In genomic region chr18:53909668-53910067, GRCh38 we compare ENCODE assay signal across 2 cellular contexts.
TF ChIP-seq lines count a peak whose summit lies in the region.

No MANE protein-coding gene starts in this region.

TF ChIP-seq in IMR-90, 13 proteins besides CTCF, POLR2A, EP300 and RAD21 (continued from another document):
- TF ChIP-seq RCOR1 (IDR thresholded peaks at IDR 0.05; ENCODE audit: insufficient replicate concordance, low read length) (no peak), CEBPB (IDR thresholded peaks at IDR 0.05; ENCODE audit: low read depth, low read length) (no peak), MXI1 (IDR thresholded peaks at IDR 0.05; ENCODE audit: borderline replicate concordance, low read depth, low read length) (no peak), USF2 (IDR thresholded peaks at IDR 0.05; ENCODE audit: low read depth, low read length) (no peak), NFE2L2 (IDR thresholded peaks at IDR 0.05; ENCODE audit: low read depth, low read length) (no peak), MAFK (IDR thresholded peaks at IDR 0.05; ENCODE audit: low read depth, low read length) (no peak), RFX5 (IDR thresholded peaks at IDR 0.05; ENCODE audit: low read depth, low read length) (no peak)
- TF ChIP-seq, protein P1, sequence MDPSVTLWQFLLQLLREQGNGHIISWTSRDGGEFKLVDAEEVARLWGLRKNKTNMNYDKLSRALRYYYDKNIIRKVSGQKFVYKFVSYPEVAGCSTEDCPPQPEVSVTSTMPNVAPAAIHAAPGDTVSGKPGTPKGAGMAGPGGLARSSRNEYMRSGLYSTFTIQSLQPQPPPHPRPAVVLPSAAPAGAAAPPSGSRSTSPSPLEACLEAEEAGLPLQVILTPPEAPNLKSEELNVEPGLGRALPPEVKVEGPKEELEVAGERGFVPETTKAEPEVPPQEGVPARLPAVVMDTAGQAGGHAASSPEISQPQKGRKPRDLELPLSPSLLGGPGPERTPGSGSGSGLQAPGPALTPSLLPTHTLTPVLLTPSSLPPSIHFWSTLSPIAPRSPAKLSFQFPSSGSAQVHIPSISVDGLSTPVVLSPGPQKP (IDR thresholded peaks at IDR 0.05; ENCODE audit: borderline replicate concordance, low read depth, low read length) = no peak

TF ChIP-seq in K562, 482 proteins besides CTCF, POLR2A, EP300 and RAD21 (continued from another document):
- no peak for TF ChIP-seq ZBTB34 (CRISPR knock-in tag; IDR thresholded peaks at IDR 0.05)
- TF ChIP-seq, protein P2, sequence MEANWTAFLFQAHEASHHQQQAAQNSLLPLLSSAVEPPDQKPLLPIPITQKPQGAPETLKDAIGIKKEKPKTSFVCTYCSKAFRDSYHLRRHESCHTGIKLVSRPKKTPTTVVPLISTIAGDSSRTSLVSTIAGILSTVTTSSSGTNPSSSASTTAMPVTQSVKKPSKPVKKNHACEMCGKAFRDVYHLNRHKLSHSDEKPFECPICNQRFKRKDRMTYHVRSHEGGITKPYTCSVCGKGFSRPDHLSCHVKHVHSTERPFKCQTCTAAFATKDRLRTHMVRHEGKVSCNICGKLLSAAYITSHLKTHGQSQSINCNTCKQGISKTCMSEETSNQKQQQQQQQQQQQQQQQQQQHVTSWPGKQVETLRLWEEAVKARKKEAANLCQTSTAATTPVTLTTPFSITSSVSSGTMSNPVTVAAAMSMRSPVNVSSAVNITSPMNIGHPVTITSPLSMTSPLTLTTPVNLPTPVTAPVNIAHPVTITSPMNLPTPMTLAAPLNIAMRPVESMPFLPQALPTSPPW (CRISPR knock-in tag; IDR thresholded peaks at IDR 0.05) = peak; percentile 24; the same call in 1 of the 2 replicates
TF ChIP-seq in K562: peak in this region for 1.
